Comparison of ENCODE assay signal across 3 cellular contexts in the genomic region with DNA sequence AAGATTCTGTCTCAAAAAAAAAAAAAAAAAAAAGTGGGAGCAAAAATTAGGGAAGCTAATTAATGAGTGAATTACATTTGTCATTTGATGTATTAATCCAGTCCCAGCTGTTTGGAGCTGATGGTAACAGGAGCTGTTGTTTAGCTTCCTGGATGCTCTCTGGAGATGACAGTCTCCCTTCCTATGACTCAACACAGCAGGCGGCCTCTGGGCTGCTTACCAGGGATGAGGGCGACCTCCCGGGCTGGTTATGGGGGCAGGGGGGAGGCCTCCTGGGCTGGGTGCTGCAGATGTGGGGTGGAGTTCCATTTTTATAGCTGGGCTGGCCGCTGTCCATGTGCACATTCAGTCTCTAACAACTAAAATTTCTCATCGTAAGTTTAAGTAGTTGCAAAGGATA. TPM values are rescaled to one million over a fixed set of nuclear protein-coding genes. Genes with fewer than 3 reads are reported as not detected.
"Had no signal": no experiment of that assay in that cellular context is flagged by ENCODE, and none has a peak within 500 bp of the region (broad histone marks: within the 10 kb centered on the region; RNA-seq: fewer than 3 reads in every experiment).

No MANE protein-coding gene starts in this region.

RNA-seq across cellular contexts. Expression of a gene that starts 47.6 kb away (rescaled TPM):
- total RNA-seq: ascending aorta, SJCRH30 had no signal
- polyA plus RNA-seq: cardiac muscle cell had no signal

RNA-seq across cellular contexts. Expression of a gene that starts 59.6 kb away (rescaled TPM):
- total RNA-seq: ascending aorta had no signal
